Comparison of ENCODE assay signal across 12 cellular contexts in genomic region chr6:29376003-29376402, GRCh38. TPM values are rescaled to one million over a fixed set of nuclear protein-coding genes. Genes with fewer than 3 reads are reported as not detected.
DNase-seq lines count a peak whose midpoint lies in the region; ATAC-seq and TF ChIP-seq lines count a peak whose summit lies in the region.
"Had no signal": no experiment of that assay in that cellular context is flagged by ENCODE, and none has a peak within 500 bp of the region (broad histone marks: within the 10 kb centered on the region; RNA-seq: fewer than 3 reads in every experiment).

No MANE protein-coding gene starts in this region.

- H3K36me3 Mint-ChIP-seq in endodermal cell (ENCODE audit: low read depth) (no peaks in the 10 kb centered on the region), osteocyte (ENCODE audit: unreplicated experiment) (no peaks in the 10 kb centered on the region)

- no peaks in the 10 kb centered on the region for H3K27me3 Mint-ChIP-seq in endodermal cell (ENCODE audit: insufficient read depth)
- peaks cover 3% of the 10 kb centered on the region for H3K27me3 Mint-ChIP-seq in osteocyte (ENCODE audit: unreplicated experiment)

- H3K27ac ChIP-seq in endodermal cell (ENCODE audit: low read depth, low read length) = no peak overlapping the region

- DNase-seq in GM20000 (ENCODE audit: low spot score) (peak; percentile 18), RKO (ENCODE audit: low spot score) (peak; percentile 1), endodermal cell (no peak), osteocyte (ENCODE audit: extremely low spot score, unreplicated experiment) (no peak), mucosa of gallbladder (ENCODE audit: low spot score) (no peak), NCI-H1930 (lab: John Stamatoyannopoulos, UW) (no peak)
- DNase-seq: effector CD8-positive, alpha-beta T cell; NCI-H2107 had no signal

- H3K27me3 ChIP-seq in endodermal cell (ENCODE audit: control insufficient read depth, insufficient read depth, low read length, poor library complexity, severe bottlenecking) = no peaks in the 10 kb centered on the region

- no peak for TF ChIP-seq CTCF in GM20000 (IDR thresholded peaks at IDR 0.05; ENCODE audit: extremely low read depth, missing control alignments)
- TF ChIP-seq CTCF in endodermal cell (conservative IDR thresholded peaks at IDR 0.05) = peak; percentile 50
- peak; percentile 22 for TF ChIP-seq CTCF in osteocyte (IDR thresholded peaks at IDR 0.05)

- H3K9ac ChIP-seq in endodermal cell (ENCODE audit: extremely low read depth, low read length, poor library complexity, severe bottlenecking) = no peak overlapping the region

- H3K4me3 Mint-ChIP-seq in endodermal cell = no peak overlapping the region
- H3K4me3 Mint-ChIP-seq in osteocyte (ENCODE audit: unreplicated experiment) = no peak overlapping the region

- no peak for ATAC-seq in HG03354 (IDR thresholded peaks at IDR 0.05; ENCODE audit: poor library complexity, severe bottlenecking, unreplicated experiment)

- no peaks in the 10 kb centered on the region for H3K9me3 Mint-ChIP-seq in endodermal cell
- no peaks in the 10 kb centered on the region for H3K9me3 Mint-ChIP-seq in osteocyte (ENCODE audit: unreplicated experiment)

- no peak overlapping the region for H3K4me3 ChIP-seq in endodermal cell (ENCODE audit: low read length)

- H3K27ac Mint-ChIP-seq in endodermal cell (no peak overlapping the region), osteocyte (ENCODE audit: unreplicated experiment) (no peak overlapping the region)

- no peaks in the 10 kb centered on the region for H3K36me3 ChIP-seq in endodermal cell (ENCODE audit: control insufficient read depth, insufficient read depth, low read length)

- H3K4me1 Mint-ChIP-seq in endodermal cell (no peaks in the 10 kb centered on the region), osteocyte (ENCODE audit: unreplicated experiment) (no peaks in the 10 kb centered on the region)

- H3K9me3 ChIP-seq in endodermal cell (ENCODE audit: control insufficient read depth, low read length) = peaks cover 5% of the 10 kb centered on the region

- H3K4me1 ChIP-seq in endodermal cell (ENCODE audit: control insufficient read depth, insufficient read depth, low read length) = no peaks in the 10 kb centered on the region

RNA-seq across cellular contexts. Expression of gene OR12D3, which starts 0.9 kb away (rescaled TPM):
- total RNA-seq in endodermal cell (not detected), osteocyte (not detected in 2 replicates), mucosa of gallbladder (not detected)
- not detected for polyA plus RNA-seq in endodermal cell (2013, experiment 1 of 2)
- polyA plus RNA-seq in endodermal cell (2013, experiment 2 of 2) = not detected
- total RNA-seq: mononuclear cell, renal cortical epithelial cell had no signal
- polyA plus RNA-seq: adipose tissue had no signal

RNA-seq across cellular contexts. Expression of gene OR5V1, which starts 7.3 kb away (rescaled TPM):
- not detected for total RNA-seq in endodermal cell
- polyA plus RNA-seq in endodermal cell (2013, experiment 1 of 2) = not detected
- polyA plus RNA-seq in endodermal cell (2013, experiment 2 of 2) = not detected
- not detected in 2 replicates for total RNA-seq in osteocyte
- not detected for total RNA-seq in mucosa of gallbladder
- total RNA-seq: mononuclear cell, renal cortical epithelial cell had no signal
- polyA plus RNA-seq: adipose tissue had no signal

RNA-seq across cellular contexts. Expression of gene OR12D2, which starts 19.4 kb away (rescaled TPM):
- not detected for total RNA-seq in endodermal cell
- polyA plus RNA-seq in endodermal cell (2013, experiment 1 of 2) = not detected
- polyA plus RNA-seq in endodermal cell (2013, experiment 2 of 2) = not detected
- total RNA-seq in osteocyte = not detected in 2 replicates
- not detected for total RNA-seq in mucosa of gallbladder
- total RNA-seq: mononuclear cell had no signal
- polyA plus RNA-seq: adipose tissue had no signal

RNA-seq across cellular contexts. Expression of gene OR12D1, which starts 38.7 kb away (rescaled TPM):
- total RNA-seq in endodermal cell (not detected), osteocyte (not detected in 2 replicates), mucosa of gallbladder (not detected)
- polyA plus RNA-seq in endodermal cell (2013, experiment 1 of 2) = not detected
- not detected for polyA plus RNA-seq in endodermal cell (2013, experiment 2 of 2)
- total RNA-seq: mononuclear cell, renal cortical epithelial cell had no signal
- polyA plus RNA-seq: adipose tissue had no signal

Comparison
In these comparisons a context has a peak if more than half of its experiments do, and no peak if none do; other contexts are left out.
1. DNase-seq: peak in GM20000 (single experiment) and RKO (single experiment); none in endodermal cell (single experiment), osteocyte (single experiment), mucosa of gallbladder (single experiment) and NCI-H1930 (0 of 2).